ENCODE assay signal across 8 cellular contexts in the genomic region with DNA sequence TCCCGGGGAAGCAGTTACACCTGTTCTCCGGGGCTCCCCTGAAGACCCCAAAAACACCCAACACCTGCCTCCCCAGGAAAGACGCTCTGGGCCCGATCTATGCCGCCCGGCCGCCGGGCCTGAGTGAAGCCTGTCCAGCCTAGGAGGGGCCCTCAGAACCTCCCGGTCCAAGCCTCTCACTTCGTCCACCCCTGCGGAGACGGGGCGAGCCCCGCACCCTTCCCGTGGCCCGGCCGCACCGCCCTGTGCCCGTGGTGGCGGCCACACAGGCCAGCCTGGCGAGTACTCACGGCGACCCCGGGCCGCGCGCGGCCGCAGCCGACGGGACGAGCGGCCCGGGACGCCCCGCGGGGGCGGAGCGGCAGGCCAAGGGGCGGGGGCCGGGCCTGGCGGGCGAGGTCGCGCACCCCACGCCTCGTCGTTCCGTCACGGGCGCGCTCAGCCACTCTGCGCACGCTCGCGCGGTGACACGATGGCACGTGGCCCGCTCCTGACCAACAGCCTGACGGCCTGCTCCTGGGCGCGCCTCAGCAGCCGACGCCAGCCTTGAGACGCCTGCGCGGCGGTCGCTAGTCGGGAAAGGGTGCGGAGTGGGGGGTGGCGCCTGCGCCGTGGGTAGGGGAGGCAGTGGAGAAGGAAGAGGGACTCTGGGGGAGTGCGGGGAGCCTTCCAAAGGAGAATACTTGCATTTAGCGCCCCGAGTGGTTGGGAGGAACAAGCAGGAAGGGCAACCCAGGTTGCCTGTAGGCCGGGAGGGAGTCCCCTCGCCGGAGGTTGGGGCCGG. TPM values are rescaled to one million over a fixed set of nuclear protein-coding genes. Genes with fewer than 3 reads are reported as not detected.
DNase-seq lines count a peak whose midpoint lies in the region; ATAC-seq, FAIRE-seq and TF ChIP-seq lines count a peak whose summit lies in the region.

A gene with protein sequence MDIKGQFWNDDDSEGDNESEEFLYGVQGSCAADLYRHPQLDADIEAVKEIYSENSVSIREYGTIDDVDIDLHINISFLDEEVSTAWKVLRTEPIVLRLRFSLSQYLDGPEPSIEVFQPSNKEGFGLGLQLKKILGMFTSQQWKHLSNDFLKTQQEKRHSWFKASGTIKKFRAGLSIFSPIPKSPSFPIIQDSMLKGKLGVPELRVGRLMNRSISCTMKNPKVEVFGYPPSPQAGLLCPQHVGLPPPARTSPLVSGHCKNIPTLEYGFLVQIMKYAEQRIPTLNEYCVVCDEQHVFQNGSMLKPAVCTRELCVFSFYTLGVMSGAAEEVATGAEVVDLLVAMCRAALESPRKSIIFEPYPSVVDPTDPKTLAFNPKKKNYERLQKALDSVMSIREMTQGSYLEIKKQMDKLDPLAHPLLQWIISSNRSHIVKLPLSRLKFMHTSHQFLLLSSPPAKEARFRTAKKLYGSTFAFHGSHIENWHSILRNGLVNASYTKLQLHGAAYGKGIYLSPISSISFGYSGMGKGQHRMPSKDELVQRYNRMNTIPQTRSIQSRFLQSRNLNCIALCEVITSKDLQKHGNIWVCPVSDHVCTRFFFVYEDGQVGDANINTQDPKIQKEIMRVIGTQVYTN (minus strand): TSS at position 342 of the 784 bp plus-strand sequence. CDS start 5,077 bp downstream, outside the sequence.

- H3K79me2 ChIP-seq in OCI-LY1 (ENCODE audit: insufficient read depth, low read length) = peaks cover 3% of the 10 kb centered on the region; the same call in 1 of the 2 replicates

- H3K27ac ChIP-seq in HUES6 (ENCODE audit: low read depth, low read length) (no peak within 1 kb of the TSS), OCI-LY1 (ENCODE audit: low read depth, low read length, poor library complexity, severe bottlenecking) (peak within 1 kb of the TSS; percentile 28)

- peak within 1 kb of the TSS; percentile 87 for H3K9ac ChIP-seq in HUES6 (ENCODE audit: low read length)
- peak within 1 kb of the TSS; percentile 94 for H3K9ac ChIP-seq in OCI-LY1 (ENCODE audit: low read length)

- DNase-seq in D721Med (ENCODE audit: insufficient read length, low spot score) (peak; percentile 80), activated T-cell treated with anti-CD3 and anti-CD28 coated beads for 24 hours (ENCODE audit: low read depth) (peak; percentile 98), epidermal melanocyte (ENCODE audit: insufficient read length, low spot score) (peak; percentile 96)
- DNase-seq in stimulated activated CD8-positive, alpha-beta memory T cell treated with anti-CD3 and anti-CD28 coated beads, Interleukin-4, amount 100 ng/mL, for 1 hour (ENCODE audit: low read depth in 2 of 2, low spot score in 1 of 2) = peak; percentile 95 to 97

- H3K4me3 ChIP-seq in HUES6 (ENCODE audit: low read depth, low read length) = peak within 1 kb of the TSS; percentile 76
- peak within 1 kb of the TSS; percentile 99 for H3K4me3 ChIP-seq in OCI-LY1 (ENCODE audit: low read depth, low read length, poor library complexity, severe bottlenecking)
- peak within 1 kb of the TSS; percentile 77 for H3K4me3 ChIP-seq in mononuclear cell (ENCODE audit: low read length)

- 0 out of 2 replicates have a peak, but pooled peaks cover 10% of the 10 kb centered on the region for H3K27me3 ChIP-seq in HUES6 (ENCODE audit: control insufficient read depth, insufficient read depth, low read length)
- H3K27me3 ChIP-seq in OCI-LY1 (ENCODE audit: insufficient read depth, low read length) = no peaks in the 10 kb centered on the region
- no peaks in the 10 kb centered on the region for H3K27me3 ChIP-seq in mononuclear cell (ENCODE audit: insufficient read depth, low read length)

- no peaks in the 10 kb centered on the region for H4K20me1 ChIP-seq in OCI-LY1 (ENCODE audit: insufficient read depth, low read length)

- TF ChIP-seq CTCF in D721Med (IDR thresholded peaks at IDR 0.05; ENCODE audit: insufficient read depth, missing control alignments) (peak; percentile 71), OCI-LY1 (IDR thresholded peaks at IDR 0.05; ENCODE audit: low read length) (peak; percentile 44; the same call in 1 of the 2 replicates)

- peak; percentile 95 for ATAC-seq in GM21423 (IDR thresholded peaks at IDR 0.05; ENCODE audit: unreplicated experiment)

- H3K4me2 ChIP-seq in OCI-LY1 (ENCODE audit: low read length) = peak within 1 kb of the TSS; percentile 87

- no peaks in the 10 kb centered on the region for H3K9me2 ChIP-seq in OCI-LY1 (ENCODE audit: low read depth, low read length)

- H3K9me3 ChIP-seq in HUES6 (ENCODE audit: control insufficient read depth, insufficient read depth, low read depth, low read length) (no peaks in the 10 kb centered on the region), OCI-LY1 (ENCODE audit: low read length) (no peaks in the 10 kb centered on the region), mononuclear cell (ENCODE audit: low read depth, low read length) (no peaks in the 10 kb centered on the region)

- peak within 1 kb of the TSS; percentile 71; the same call in 1 of the 2 replicates for H2AFZ ChIP-seq in OCI-LY1 (ENCODE audit: low read length)

- H3K4me1 ChIP-seq in HUES6 (ENCODE audit: control insufficient read depth, insufficient read depth, low read length) = peaks cover 13% of the 10 kb centered on the region; the same call in 1 of the 2 replicates
- H3K4me1 ChIP-seq in OCI-LY1 (ENCODE audit: insufficient read depth, low read length, severe bottlenecking) = peaks cover 26% of the 10 kb centered on the region
- H3K4me1 ChIP-seq in mononuclear cell (ENCODE audit: insufficient read depth, low read length) = peaks cover 23% of the 10 kb centered on the region

- H3K36me3 ChIP-seq in HUES6 (ENCODE audit: control insufficient read depth, insufficient read depth, low read length) (peaks cover 16% of the 10 kb centered on the region), OCI-LY1 (ENCODE audit: insufficient read depth, low read length) (peaks cover 11% of the 10 kb centered on the region; the same call in 1 of the 2 replicates)

- FAIRE-seq in D721Med (lab: Jason Lieb, UNC) = no peak

- H3F3A ChIP-seq in OCI-LY1 (ENCODE audit: insufficient read depth, low read length) = 0 out of 2 replicates have a peak, but pooled peaks cover 3% of the 10 kb centered on the region

RNA-seq across cellular contexts. Expression of the gene that starts here (rescaled TPM):
- 65.4 TPM for total RNA-seq in mononuclear cell
